Comparison of ENCODE assay signal across 1 cellular context in the genomic region with DNA sequence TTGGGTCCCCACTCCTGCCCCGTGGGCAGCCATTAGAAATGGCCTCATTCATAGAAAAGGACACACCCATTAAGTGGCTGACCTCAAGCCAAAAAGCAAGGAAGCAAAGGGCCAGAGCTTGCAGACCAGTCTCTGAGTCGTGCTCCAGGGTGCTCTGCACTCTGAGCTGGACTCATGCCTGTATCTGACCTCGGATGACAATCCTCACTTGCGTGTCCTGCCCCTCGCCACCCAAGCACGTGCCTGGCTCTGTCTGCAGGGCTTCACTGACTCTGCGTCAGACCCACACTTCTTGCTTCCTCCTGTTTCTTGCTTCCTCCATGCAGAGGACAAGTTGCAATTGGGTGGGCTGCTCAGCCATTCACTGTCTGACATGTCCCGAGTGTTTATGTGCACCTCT.
TF ChIP-seq lines count a peak whose summit lies in the region.

No MANE protein-coding gene starts in this region.

TF ChIP-seq in GM23338, 12 proteins besides CTCF, POLR2A, EP300 and RAD21 (continued from another document):
- TF ChIP-seq, protein P1, sequence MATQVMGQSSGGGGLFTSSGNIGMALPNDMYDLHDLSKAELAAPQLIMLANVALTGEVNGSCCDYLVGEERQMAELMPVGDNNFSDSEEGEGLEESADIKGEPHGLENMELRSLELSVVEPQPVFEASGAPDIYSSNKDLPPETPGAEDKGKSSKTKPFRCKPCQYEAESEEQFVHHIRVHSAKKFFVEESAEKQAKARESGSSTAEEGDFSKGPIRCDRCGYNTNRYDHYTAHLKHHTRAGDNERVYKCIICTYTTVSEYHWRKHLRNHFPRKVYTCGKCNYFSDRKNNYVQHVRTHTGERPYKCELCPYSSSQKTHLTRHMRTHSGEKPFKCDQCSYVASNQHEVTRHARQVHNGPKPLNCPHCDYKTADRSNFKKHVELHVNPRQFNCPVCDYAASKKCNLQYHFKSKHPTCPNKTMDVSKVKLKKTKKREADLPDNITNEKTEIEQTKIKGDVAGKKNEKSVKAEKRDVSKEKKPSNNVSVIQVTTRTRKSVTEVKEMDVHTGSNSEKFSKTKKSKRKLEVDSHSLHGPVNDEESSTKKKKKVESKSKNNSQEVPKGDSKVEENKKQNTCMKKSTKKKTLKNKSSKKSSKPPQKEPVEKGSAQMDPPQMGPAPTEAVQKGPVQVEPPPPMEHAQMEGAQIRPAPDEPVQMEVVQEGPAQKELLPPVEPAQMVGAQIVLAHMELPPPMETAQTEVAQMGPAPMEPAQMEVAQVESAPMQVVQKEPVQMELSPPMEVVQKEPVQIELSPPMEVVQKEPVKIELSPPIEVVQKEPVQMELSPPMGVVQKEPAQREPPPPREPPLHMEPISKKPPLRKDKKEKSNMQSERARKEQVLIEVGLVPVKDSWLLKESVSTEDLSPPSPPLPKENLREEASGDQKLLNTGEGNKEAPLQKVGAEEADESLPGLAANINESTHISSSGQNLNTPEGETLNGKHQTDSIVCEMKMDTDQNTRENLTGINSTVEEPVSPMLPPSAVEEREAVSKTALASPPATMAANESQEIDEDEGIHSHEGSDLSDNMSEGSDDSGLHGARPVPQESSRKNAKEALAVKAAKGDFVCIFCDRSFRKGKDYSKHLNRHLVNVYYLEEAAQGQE (IDR thresholded peaks at IDR 0.05; ENCODE audit: unreplicated experiment) = no peak
- TF ChIP-seq POLR2AphosphoS5 (IDR thresholded peaks at IDR 0.05; ENCODE audit: low read depth) (no peak), EZH2 (IDR thresholded peaks at IDR 0.05; ENCODE audit: low read depth, unreplicated experiment) (no peak), CREB1 (CRISPR knock-in tag; IDR thresholded peaks at IDR 0.05; ENCODE audit: low read depth) (no peak), ZNF114 (CRISPR knock-in tag; IDR thresholded peaks at IDR 0.05) (no peak)
- TF ChIP-seq, protein P2, sequence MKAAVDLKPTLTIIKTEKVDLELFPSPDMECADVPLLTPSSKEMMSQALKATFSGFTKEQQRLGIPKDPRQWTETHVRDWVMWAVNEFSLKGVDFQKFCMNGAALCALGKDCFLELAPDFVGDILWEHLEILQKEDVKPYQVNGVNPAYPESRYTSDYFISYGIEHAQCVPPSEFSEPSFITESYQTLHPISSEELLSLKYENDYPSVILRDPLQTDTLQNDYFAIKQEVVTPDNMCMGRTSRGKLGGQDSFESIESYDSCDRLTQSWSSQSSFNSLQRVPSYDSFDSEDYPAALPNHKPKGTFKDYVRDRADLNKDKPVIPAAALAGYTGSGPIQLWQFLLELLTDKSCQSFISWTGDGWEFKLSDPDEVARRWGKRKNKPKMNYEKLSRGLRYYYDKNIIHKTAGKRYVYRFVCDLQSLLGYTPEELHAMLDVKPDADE (IDR thresholded peaks at IDR 0.05) = no peak
